1 cellular context compared by ENCODE assay signal in genomic region chr1:185477638-185478216, GRCh38.
TF ChIP-seq lines count a peak whose summit lies in the region.

No MANE protein-coding gene starts in this region.

TF ChIP-seq in GM23338, 12 proteins besides CTCF, POLR2A, EP300 and RAD21 (continued from another document):
- TF ChIP-seq ZNF462 (CRISPR knock-in tag; IDR thresholded peaks at IDR 0.05), result no peak
- no peak for TF ChIP-seq ETS1 (IDR thresholded peaks at IDR 0.05)
- TF ChIP-seq EZH2phosphoT487 (IDR thresholded peaks at IDR 0.05; ENCODE audit: unreplicated experiment), result no peak
- no peak for TF ChIP-seq POLR2AphosphoS5 (IDR thresholded peaks at IDR 0.05; ENCODE audit: low read depth)
- no peak for TF ChIP-seq REST (IDR thresholded peaks at IDR 0.05; ENCODE audit: unreplicated experiment)
- TF ChIP-seq CREB1 (CRISPR knock-in tag; IDR thresholded peaks at IDR 0.05; ENCODE audit: low read depth), result no peak
- no peak for TF ChIP-seq JUNB (IDR thresholded peaks at IDR 0.05; ENCODE audit: unreplicated experiment)
- no peak for TF ChIP-seq NANOG (IDR thresholded peaks at IDR 0.05; ENCODE audit: borderline replicate concordance)
- TF ChIP-seq EZH2 (IDR thresholded peaks at IDR 0.05; ENCODE audit: low read depth, unreplicated experiment), result no peak
- no peak for TF ChIP-seq STAT1 (IDR thresholded peaks at IDR 0.05; ENCODE audit: unreplicated experiment)
- TF ChIP-seq ZNF114 (CRISPR knock-in tag; IDR thresholded peaks at IDR 0.05), result no peak
